1 cellular context compared by ENCODE assay signal in the genomic region with DNA sequence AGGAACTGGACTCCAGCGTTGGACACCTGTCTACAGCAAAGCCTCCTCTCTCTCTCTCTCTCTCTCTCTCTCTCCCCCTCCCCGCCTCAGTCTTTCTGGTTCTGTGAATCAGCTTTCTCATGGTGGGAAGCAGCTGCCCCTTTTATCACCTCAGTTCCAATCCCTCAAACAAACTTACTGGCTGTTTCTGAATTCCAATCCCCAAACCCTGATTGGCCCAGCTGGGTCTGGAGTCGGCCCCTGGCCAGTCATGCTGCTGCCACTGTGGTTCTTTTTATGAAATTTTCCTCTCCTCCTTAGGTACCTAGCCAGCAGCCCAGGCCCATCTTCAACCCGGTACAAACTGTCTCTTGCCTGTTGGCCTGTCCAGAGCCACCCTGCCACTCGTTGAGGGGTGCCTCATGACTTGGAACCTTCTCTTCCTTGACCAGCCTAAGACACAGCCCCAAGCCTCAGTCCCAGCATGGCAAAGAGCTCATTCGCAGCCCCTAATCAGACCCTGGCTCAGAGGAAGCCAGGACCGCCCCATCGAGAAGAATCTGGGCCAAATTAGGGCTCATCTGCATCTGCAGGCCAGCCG.
TF ChIP-seq lines count a peak whose summit lies in the region.

No MANE protein-coding gene starts in this region.

TF ChIP-seq in K562, 482 proteins besides CTCF, POLR2A, EP300 and RAD21:
- TF ChIP-seq PCBP2 (IDR thresholded peaks at IDR 0.05; ENCODE audit: low read depth, low read length, poor library complexity, severe bottlenecking) (no peak), TFAP4 (CRISPR knock-in tag; IDR thresholded peaks at IDR 0.05; ENCODE audit: borderline replicate concordance) (peak; percentile 25; the same call in 1 of the 2 replicates)
TF ChIP-seq in K562: peak in this region for 1.
